ENCODE assay signal across 13 cellular contexts in the genomic region with DNA sequence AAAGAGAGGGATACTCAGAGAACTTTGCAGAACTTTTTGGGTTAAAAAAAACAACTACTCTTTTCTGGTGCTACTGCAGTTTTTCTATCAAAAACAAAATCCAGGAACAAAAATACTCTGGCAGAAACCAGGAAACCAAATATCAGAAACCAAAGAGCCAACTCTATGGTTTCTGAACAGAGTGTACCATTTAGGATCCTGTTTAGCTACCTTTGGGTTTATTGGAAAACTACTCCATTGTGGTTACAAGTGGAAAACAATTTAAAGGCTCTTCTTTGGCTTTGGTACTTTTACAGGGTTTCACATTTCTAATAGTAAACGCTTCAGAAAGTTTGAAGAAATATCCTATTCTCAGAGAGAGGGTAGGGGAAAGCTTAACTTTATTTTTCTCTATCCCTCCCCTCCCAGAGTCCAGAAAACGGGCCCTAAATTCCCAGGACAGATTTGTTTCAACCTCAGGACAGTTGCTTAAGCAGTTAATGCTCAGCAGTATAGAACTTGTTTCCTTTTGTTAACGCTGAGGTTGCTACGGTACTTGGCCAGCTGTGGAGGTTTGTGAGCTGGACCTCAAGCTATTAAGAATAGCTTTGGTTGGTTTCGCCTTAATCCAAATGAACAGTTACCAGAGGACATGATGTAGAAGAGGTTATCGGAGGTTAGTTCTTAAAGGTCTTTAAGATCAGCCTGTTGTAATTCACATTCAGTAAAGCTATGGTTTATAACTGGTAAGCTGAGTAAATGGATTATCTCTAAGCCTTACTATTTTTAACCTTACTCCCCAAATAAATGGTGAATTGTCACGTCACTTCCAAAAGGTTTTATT. TPM values are rescaled to one million over a fixed set of nuclear protein-coding genes. Genes with fewer than 3 reads are reported as not detected.
DNase-seq lines count a peak whose midpoint lies in the region; ATAC-seq and TF ChIP-seq lines count a peak whose summit lies in the region.
"Had no signal": no experiment of that assay in that cellular context is flagged by ENCODE, and none has a peak within 500 bp of the region (broad histone marks: within the 10 kb centered on the region; RNA-seq: fewer than 3 reads in every experiment).

No MANE protein-coding gene starts in this region.

- H3K4me2 ChIP-seq in IMR-90 (ENCODE audit: low read depth, low read length): peak overlapping the region; percentile 12; the same call in 1 of the 2 replicates
- no peak overlapping the region for H3K4me2 ChIP-seq in Karpas-422 (ENCODE audit: low read depth, low read length, poor library complexity, severe bottlenecking)

- H3K27me3 ChIP-seq in IMR-90 (ENCODE audit: control insufficient read depth, insufficient read depth, low read length) (no peaks in the 10 kb centered on the region), right atrium auricular region (no peaks in the 10 kb centered on the region), skeletal muscle tissue (ENCODE audit: control insufficient read depth in 3 of 3, insufficient read depth in 3 of 3, low read length in 3 of 3) (no peaks in the 10 kb centered on the region), Karpas-422 (ENCODE audit: low read length) (no peaks in the 10 kb centered on the region)
- H3K27me3 ChIP-seq: right lobe of liver had no signal

- in situ Hi-C loops in IMR-90 (cut with MboI; ENCODE audit: low sequenced_read_pairs): no loop called here

- POLR2A ChIA-PET in IMR-90 (lab: Charles Lee; ENCODE audit: unreplicated experiment): no interaction called here
- POLR2A ChIA-PET in naive thymus-derived CD8-positive, alpha-beta T cell (lab: Charles Lee): no interaction called here

- ATAC-seq in IMR-90 (ENCODE audit: low read depth) (peak; percentile 18; the same call in 1 of the 2 replicates), HG03097 (IDR thresholded peaks at IDR 0.05; ENCODE audit: low FRiP score, unreplicated experiment) (no peak)
- ATAC-seq in naive thymus-derived CD8-positive, alpha-beta T cell: no peak

- dilution Hi-C loops in IMR-90 (cut with HindIII; ENCODE audit: low sequenced_read_pairs, unreplicated experiment): no loop called here

- H2BK5ac ChIP-seq in IMR-90 (ENCODE audit: low read depth, low read length, poor library complexity, severe bottlenecking): no peak overlapping the region

- peaks cover 10% of the 10 kb centered on the region for H3K4me1 ChIP-seq in IMR-90 (ENCODE audit: control insufficient read depth, insufficient read depth, low read length)
- peaks cover 0 to 81% of the 10 kb centered on the region in 2 donors for H3K4me1 ChIP-seq in right atrium auricular region
- H3K4me1 ChIP-seq in skeletal muscle tissue (ENCODE audit: control insufficient read depth in 3 of 3, insufficient read depth in 3 of 3, low read length in 3 of 3): peaks cover 34 to 49% (median 39%) of the 10 kb centered on the region in 3 donors
- H3K4me1 ChIP-seq in Karpas-422 (ENCODE audit: low read length): no peaks in the 10 kb centered on the region

- no peak overlapping the region for H2BK15ac ChIP-seq in IMR-90 (ENCODE audit: low read depth, low read length)

- no peak overlapping the region for H2AFZ ChIP-seq in IMR-90 (replicated peaks; ENCODE audit: low read length, poor library complexity)
- H2AFZ ChIP-seq in Karpas-422 (ENCODE audit: low read length): no peak overlapping the region

- H2BK20ac ChIP-seq in IMR-90 (ENCODE audit: low read depth, low read length): no peak overlapping the region

- peak overlapping the region in 1 of 2 experiments; percentile 33; a peak in 1 of 4 replicates for H4K8ac ChIP-seq in IMR-90 (ENCODE audit: low read depth in 2 of 2, low read length in 2 of 2)

- H3K9me1 ChIP-seq in IMR-90 (ENCODE audit: insufficient read depth, low read length): peaks cover 15% of the 10 kb centered on the region

- H3K9me3 Mint-ChIP-seq in naive thymus-derived CD8-positive, alpha-beta T cell: peaks cover 0 to 20% (median 7%) of the 10 kb centered on the region in 9 donors

- intact Hi-C loops in IMR-90 (cut with micrococcal nuclease): no loop called here

- H3K9me3 ChIP-seq in IMR-90 (ENCODE audit: control insufficient read depth, insufficient read depth, low read length) (no peaks in the 10 kb centered on the region), right atrium auricular region (peaks cover 0 to 10% of the 10 kb centered on the region in 2 donors), skeletal muscle tissue (ENCODE audit: control insufficient read depth in 3 of 3, low read length in 3 of 3) (peaks cover 0 to 4% (median 0%) of the 10 kb centered on the region in 3 donors), Karpas-422 (ENCODE audit: low read length) (no peaks in the 10 kb centered on the region)
- H3K9me3 ChIP-seq: right lobe of liver had no signal

- H3K14ac ChIP-seq in IMR-90 (replicated peaks; ENCODE audit: low read depth, low read length): no peak overlapping the region

- DNase-seq in IMR-90 (peak; percentile 50), astrocyte of the hippocampus (ENCODE audit: low read depth, low spot score) (peak; percentile 47), right atrium auricular region (ENCODE audit: low spot score) (no peak), Karpas-422 (no peak), NCI-H2107 treated with DMSO at 0.1 percent for 48 hours (lab: John Stamatoyannopoulos, UW; ENCODE audit: unreplicated experiment) (no peak)
- DNase-seq in naive thymus-derived CD8-positive, alpha-beta T cell: no peak
- DNase-seq: activated B cell treated with CpG ODN at 0.5 μM for 24 hours, activated gamma-delta T cell treated with Interleukin-2 at 50 U/mL for 16 hours, GDM1, NCI-H1105, right lobe of liver had no signal

- H3K79me2 ChIP-seq in Karpas-422 (ENCODE audit: low read length): no peaks in the 10 kb centered on the region

- CTCF ChIA-PET in IMR-90 (lab: Yijun Ruan, JAX): no interaction called here

- H3K9ac ChIP-seq in IMR-90 (ENCODE audit: low read depth, low read length) (no peak overlapping the region), skeletal muscle tissue (ENCODE audit: low read depth in 1 of 3, low read length in 3 of 3) (no peak overlapping the region), Karpas-422 (ENCODE audit: low read length) (no peak overlapping the region)

- peak overlapping the region; percentile 33; the same call in 1 of the 2 replicates for H3K18ac ChIP-seq in IMR-90 (ENCODE audit: low read depth, low read length)

- H3K27me3 Mint-ChIP-seq in naive thymus-derived CD8-positive, alpha-beta T cell: no peaks in the 10 kb centered on the region
- H3K27me3 Mint-ChIP-seq: activated B cell treated with CpG ODN at 0.5 μM for 24 hours had no signal

- H2AK5ac ChIP-seq in IMR-90 (ENCODE audit: low read depth, low read length): no peak overlapping the region

- no peak overlapping the region for H3K4me3 Mint-ChIP-seq in naive thymus-derived CD8-positive, alpha-beta T cell
- H3K4me3 Mint-ChIP-seq: activated B cell treated with CpG ODN at 0.5 μM for 24 hours had no signal

- 71% methylated on average over 1 of the region's 7 CpGs; no CpG with 5 or more reads in 1 of the 2 experiments for WGBS in IMR-90 (ENCODE audit: extremely low coverage in 2 of 2, insufficient read length in 1 of 2), 2 experiments

- TF ChIP-seq CTCF in IMR-90 (conservative IDR thresholded peaks at IDR 0.05; ENCODE audit: low read depth, low read length) (no peak), right atrium auricular region (IDR thresholded peaks at IDR 0.05) (no peak)

- H2BK120ac ChIP-seq in IMR-90 (ENCODE audit: low read depth, low read length): 0 out of 2 replicates have a peak overlapping the region, but pooled peaks have one; percentile 14

- H3K36me3 ChIP-seq in IMR-90 (ENCODE audit: control insufficient read depth, insufficient read depth, low read length) (no peaks in the 10 kb centered on the region), right atrium auricular region (no peaks in the 10 kb centered on the region), skeletal muscle tissue (ENCODE audit: control insufficient read depth in 3 of 3, insufficient read depth in 3 of 3, low read length in 3 of 3) (no peaks in the 10 kb centered on the region), Karpas-422 (ENCODE audit: insufficient read depth, low read length) (no peaks in the 10 kb centered on the region)
- H3K36me3 ChIP-seq: right lobe of liver had no signal

- peaks cover 76% of the 10 kb centered on the region for H4K20me1 ChIP-seq in IMR-90 (ENCODE audit: insufficient read depth, low read length)
- H4K20me1 ChIP-seq in Karpas-422 (ENCODE audit: insufficient read depth, low read depth, low read length): peaks cover 54% of the 10 kb centered on the region

- H3K4me3 ChIP-seq in IMR-90 (ENCODE audit: insufficient read depth, low read depth, low read length) (no peak overlapping the region), right atrium auricular region (no peak overlapping the region), skeletal muscle tissue (ENCODE audit: low read length in 3 of 3) (peak overlapping the region; percentile 11 to 33 (median 14)), Karpas-422 (ENCODE audit: low read length) (no peak overlapping the region)
- H3K4me3 ChIP-seq: right lobe of liver had no signal

- peak overlapping the region; percentile 19; the same call in 1 of the 2 replicates for H3K23ac ChIP-seq in IMR-90 (ENCODE audit: low read depth, low read length)

- H3K4me1 Mint-ChIP-seq in naive thymus-derived CD8-positive, alpha-beta T cell: peaks cover 18 to 59% (median 40%) of the 10 kb centered on the region in 4 donors

- H4K91ac ChIP-seq in IMR-90 (ENCODE audit: insufficient read depth, low read depth, low read length): no peak overlapping the region; the same call in 1 of the 2 replicates

- no peak overlapping the region for H4K5ac ChIP-seq in IMR-90 (ENCODE audit: low read depth, low read length)

- BruUV-seq in IMR-90 (replicated peaks; lab: Mats Ljungman, UMichigan): no TSS peak

- no peak overlapping the region for H2AK9ac ChIP-seq in IMR-90 (replicated peaks; ENCODE audit: low read depth, low read length, poor library complexity)

- no peaks in the 10 kb centered on the region for H3K9me2 ChIP-seq in Karpas-422 (replicated peaks; ENCODE audit: insufficient read depth, low read length)

- TF ChIP-seq RAD21 in IMR-90 (IDR thresholded peaks at IDR 0.05; ENCODE audit: low read length): no peak

- H3K56ac ChIP-seq in IMR-90 (ENCODE audit: extremely low read depth, insufficient read depth, low read length): no peak overlapping the region

- no peak for TF ChIP-seq POLR2A in IMR-90 (IDR thresholded peaks at IDR 0.05; ENCODE audit: low read depth, low read length)

- H3K79me1 ChIP-seq in IMR-90 (ENCODE audit: low read depth in 1 of 2, low read length in 2 of 2): peaks cover 23 to 62% of the 10 kb centered on the region in 2 experiments

- H3K27ac ChIP-seq in IMR-90 (ENCODE audit: insufficient read depth, low read length): no peak overlapping the region
- H3K27ac ChIP-seq in right atrium auricular region: peak overlapping the region; percentile 49 to 66
- H3K27ac ChIP-seq in skeletal muscle tissue (ENCODE audit: low read depth, low read length): peak overlapping the region; percentile 76
- no peak overlapping the region for H3K27ac ChIP-seq in Karpas-422 (ENCODE audit: low read length)
- H3K27ac ChIP-seq: right lobe of liver had no signal

- H3K27ac Mint-ChIP-seq in naive thymus-derived CD8-positive, alpha-beta T cell: peak overlapping the region in 1 of 10 donors; percentile 47
- H3K27ac Mint-ChIP-seq: activated B cell treated with CpG ODN at 0.5 μM for 24 hours had no signal

- peaks cover 2 to 9% (median 4%) of the 10 kb centered on the region in 3 donors for H3K36me3 Mint-ChIP-seq in naive thymus-derived CD8-positive, alpha-beta T cell

- H3K4ac ChIP-seq in IMR-90 (ENCODE audit: low read depth, low read length): peak overlapping the region; percentile 69; the same call in 1 of the 2 replicates

RNA-seq across cellular contexts. Expression of a gene that starts 47.9 kb away (rescaled TPM):
- total RNA-seq in IMR-90 (2012; rRNA removed) (35.3 and 38.7 TPM in 2 replicates), right atrium auricular region (10 to 100 TPM; 54.5 to 60.9 TPM), skeletal muscle tissue (30.8 TPM)
- 17.5 and 19.1 TPM in 2 replicates for polyA plus RNA-seq in IMR-90 (2012; rRNA removed)
- polyA plus RNA-seq in IMR-90 (2012; cell fraction: cytosol; rRNA removed): 12.9 and 22.4 TPM in 2 replicates
- polyA plus RNA-seq in IMR-90 (2012; cell fraction: nucleus; rRNA removed; ENCODE audit: low replicate concordance): 13.2 and 15.6 TPM in 2 replicates
- total RNA-seq in Karpas-422 (2014; rRNA removed; shearing (Covaris generic); ENCODE audit: low replicate concordance): 5.5 and 10.5 TPM in 2 replicates
- total RNA-seq in naive thymus-derived CD8-positive, alpha-beta T cell: 10 to 100 TPM; 23.2 to 24.4 TPM
- polyA plus RNA-seq in naive thymus-derived CD8-positive, alpha-beta T cell: 10 to 100 TPM; 14.5 to 18.6 (median 14.7) TPM

Comparison
In these comparisons a context has a peak if more than half of its experiments do, and no peak if none do; other contexts are left out.
1. DNase-seq: peak in IMR-90 (single experiment) and astrocyte of the hippocampus (single experiment); none in right atrium auricular region (single experiment), Karpas-422 (single experiment), naive thymus-derived CD8-positive, alpha-beta T cell (0 of 10) and NCI-H2107 treated with DMSO at 0.1 percent for 48 hours (single experiment).
2. H3K27ac ChIP-seq: peak in right atrium auricular region (2 of 2) and skeletal muscle tissue (single experiment); none in IMR-90 (single experiment) and Karpas-422 (single experiment).
3. H3K4me3 ChIP-seq: peak in skeletal muscle tissue (3 of 3); none in IMR-90 (single experiment), right atrium auricular region (0 of 2) and Karpas-422 (single experiment).